1 cellular context compared by ENCODE assay signal in the genomic region with DNA sequence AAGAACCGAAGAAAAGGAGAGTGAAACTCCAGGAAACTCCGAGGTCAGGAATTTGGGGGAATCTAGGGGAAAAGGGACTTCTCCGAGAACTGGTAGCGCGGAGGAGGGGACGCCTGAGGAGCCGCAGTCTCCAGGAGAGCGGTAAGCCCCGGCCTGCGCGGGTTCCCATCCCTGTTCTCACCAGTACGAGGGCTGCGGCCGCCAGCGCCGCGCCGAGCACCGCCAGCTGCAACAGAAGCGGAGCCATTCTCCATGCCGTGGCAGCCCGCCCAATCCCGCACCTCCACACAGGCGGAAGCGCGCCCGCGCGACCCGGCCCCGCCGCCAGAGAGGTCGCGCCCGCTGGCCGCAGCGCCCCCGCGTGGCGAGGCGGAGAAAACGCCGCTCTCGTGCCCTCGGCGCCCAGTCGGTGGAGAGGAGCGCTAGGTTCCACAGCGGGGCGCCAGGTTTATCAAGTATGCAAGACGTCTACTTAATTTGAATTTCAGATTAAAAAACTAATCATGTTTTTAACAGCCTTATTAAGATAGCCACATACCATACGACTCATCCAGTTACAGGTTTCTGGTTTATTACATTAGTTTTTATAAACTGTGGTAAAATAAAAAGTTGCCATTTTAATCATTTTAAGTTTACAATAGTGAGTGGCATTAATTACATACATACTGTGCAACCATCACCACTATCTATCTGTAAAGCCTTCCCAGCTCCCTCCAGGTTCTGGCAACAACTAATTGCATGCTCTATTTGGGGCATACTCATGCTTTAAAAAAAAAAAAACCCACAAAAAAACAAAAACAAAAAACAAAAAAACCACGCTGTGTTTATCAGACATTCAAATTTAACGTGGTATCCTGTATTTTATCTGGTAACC.
A peak's percentile ranks its signal among the peaks of the same experiment; 100 is the strongest.
TF ChIP-seq lines count a peak whose summit lies in the region.

A gene with protein sequence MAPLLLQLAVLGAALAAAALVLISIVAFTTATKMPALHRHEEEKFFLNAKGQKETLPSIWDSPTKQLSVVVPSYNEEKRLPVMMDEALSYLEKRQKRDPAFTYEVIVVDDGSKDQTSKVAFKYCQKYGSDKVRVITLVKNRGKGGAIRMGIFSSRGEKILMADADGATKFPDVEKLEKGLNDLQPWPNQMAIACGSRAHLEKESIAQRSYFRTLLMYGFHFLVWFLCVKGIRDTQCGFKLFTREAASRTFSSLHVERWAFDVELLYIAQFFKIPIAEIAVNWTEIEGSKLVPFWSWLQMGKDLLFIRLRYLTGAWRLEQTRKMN (minus strand): TSS at position 287 of the 874 bp plus-strand sequence. CDS start 40 bp downstream, at position 247.

TF ChIP-seq in HCT116, 20 proteins besides CTCF, POLR2A, EP300 and RAD21:
- TF ChIP-seq, protein P1, sequence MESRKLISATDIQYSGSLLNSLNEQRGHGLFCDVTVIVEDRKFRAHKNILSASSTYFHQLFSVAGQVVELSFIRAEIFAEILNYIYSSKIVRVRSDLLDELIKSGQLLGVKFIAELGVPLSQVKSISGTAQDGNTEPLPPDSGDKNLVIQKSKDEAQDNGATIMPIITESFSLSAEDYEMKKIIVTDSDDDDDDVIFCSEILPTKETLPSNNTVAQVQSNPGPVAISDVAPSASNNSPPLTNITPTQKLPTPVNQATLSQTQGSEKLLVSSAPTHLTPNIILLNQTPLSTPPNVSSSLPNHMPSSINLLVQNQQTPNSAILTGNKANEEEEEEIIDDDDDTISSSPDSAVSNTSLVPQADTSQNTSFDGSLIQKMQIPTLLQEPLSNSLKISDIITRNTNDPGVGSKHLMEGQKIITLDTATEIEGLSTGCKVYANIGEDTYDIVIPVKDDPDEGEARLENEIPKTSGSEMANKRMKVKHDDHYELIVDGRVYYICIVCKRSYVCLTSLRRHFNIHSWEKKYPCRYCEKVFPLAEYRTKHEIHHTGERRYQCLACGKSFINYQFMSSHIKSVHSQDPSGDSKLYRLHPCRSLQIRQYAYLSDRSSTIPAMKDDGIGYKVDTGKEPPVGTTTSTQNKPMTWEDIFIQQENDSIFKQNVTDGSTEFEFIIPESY (IDR thresholded peaks at IDR 0.05; ENCODE audit: extremely low read depth, insufficient replicate concordance, low read length) = no peak
- TF ChIP-seq ZFX (IDR thresholded peaks at IDR 0.05) (no peak; the same call in 1 of the 2 replicates), JUND (IDR thresholded peaks at IDR 0.05) (no peak), EZH2phosphoT487 (IDR thresholded peaks at IDR 0.05; ENCODE audit: borderline replicate concordance) (no peak), SP1 (IDR thresholded peaks at IDR 0.05; ENCODE audit: low read depth) (peak; percentile 46; the same call in 1 of the 2 replicates), TCF7L2 (IDR thresholded peaks at IDR 0.05; ENCODE audit: borderline replicate concordance, extremely low read depth, insufficient read depth, insufficient read length) (peak; percentile 46), YY1 (IDR thresholded peaks at IDR 0.05; ENCODE audit: extremely low read depth, insufficient replicate concordance, low read depth, low read length) (peak; percentile 91), ELF1 (IDR thresholded peaks at IDR 0.05; ENCODE audit: borderline replicate concordance, low read depth) (0 out of 2 replicates have a peak, but pooled peaks have one; percentile 22), POLR2AphosphoS5 (IDR thresholded peaks at IDR 0.05; ENCODE audit: low read depth, low read length) (peak; percentile 87), CBX3 (IDR thresholded peaks at IDR 0.05; ENCODE audit: low read depth) (no peak), ZNF274 (IDR thresholded peaks at IDR 0.05; ENCODE audit: low read depth, low read length) (no peak), EZH2 (IDR thresholded peaks at IDR 0.05) (no peak), SIN3A (IDR thresholded peaks at IDR 0.05; ENCODE audit: low read depth) (0 out of 2 replicates have a peak, but pooled peaks have one; percentile 34), SRF (IDR thresholded peaks at IDR 0.05; ENCODE audit: low read depth) (no peak)
- TF ChIP-seq, protein P2, sequence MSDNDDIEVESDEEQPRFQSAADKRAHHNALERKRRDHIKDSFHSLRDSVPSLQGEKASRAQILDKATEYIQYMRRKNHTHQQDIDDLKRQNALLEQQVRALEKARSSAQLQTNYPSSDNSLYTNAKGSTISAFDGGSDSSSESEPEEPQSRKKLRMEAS (IDR thresholded peaks at IDR 0.05) = peak; percentile 39; the same call in 1 of the 2 replicates
- TF ChIP-seq, protein P3, sequence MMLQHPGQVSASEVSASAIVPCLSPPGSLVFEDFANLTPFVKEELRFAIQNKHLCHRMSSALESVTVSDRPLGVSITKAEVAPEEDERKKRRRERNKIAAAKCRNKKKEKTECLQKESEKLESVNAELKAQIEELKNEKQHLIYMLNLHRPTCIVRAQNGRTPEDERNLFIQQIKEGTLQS (IDR thresholded peaks at IDR 0.05) = no peak
TF ChIP-seq in HCT116: peak in this region for 7.
